14 cellular contexts compared by ENCODE assay signal in genomic region chr10:104641150-104642000, GRCh38. TPM values are rescaled to one million over a fixed set of nuclear protein-coding genes. Genes with fewer than 3 reads are reported as not detected.
DNase-seq lines count a peak whose midpoint lies in the region; ATAC-seq and TF ChIP-seq lines count a peak whose summit lies in the region.
"Had no signal": no experiment of that assay in that cellular context is flagged by ENCODE, and none has a peak within 500 bp of the region (broad histone marks: within the 10 kb centered on the region; RNA-seq: fewer than 3 reads in every experiment).

Gene SORCS3 (plus strand): TSS chr10:104641290.

- H3K4me3 Mint-ChIP-seq in stimulated activated naive CD8-positive, alpha-beta T cell treated with anti-CD3 and anti-CD28 coated beads, Interleukin-15, amount 100 ng/mL, for 72 hours = peak within 1 kb of the TSS; percentile 26 to 45
- H3K4me3 Mint-ChIP-seq in nephron (peak within 1 kb of the TSS; percentile 85 to 90 (median 89)), Caco-2 (ENCODE audit: unreplicated experiment) (no peak within 1 kb of the TSS), CD14-positive monocyte (peak within 1 kb of the TSS in 1 of 2 donors; percentile 76)

- no TSS peak for BruUV-seq in Caco-2 (replicated peaks; lab: Mats Ljungman, UMichigan)

- no peak for TF ChIP-seq POLR2A in vagina (IDR thresholded peaks at IDR 0.05)

- H3K4me3 ChIP-seq in ectodermal cell (ENCODE audit: insufficient read depth, low read depth, low read length) (peak within 1 kb of the TSS; percentile 43), vagina (peak within 1 kb of the TSS; percentile 25 to 33), Caco-2 (ENCODE audit: low read depth, low read length) (no peak within 1 kb of the TSS)
- H3K4me3 ChIP-seq: lung had no signal

- 0% methylated on average over 108 of the region's 108 CpGs for WGBS in ectodermal cell, 2 experiments

- no peak within 1 kb of the TSS for H3K27ac Mint-ChIP-seq in stimulated activated naive CD8-positive, alpha-beta T cell treated with anti-CD3 and anti-CD28 coated beads, Interleukin-15, amount 100 ng/mL, for 72 hours
- peak within 1 kb of the TSS in 2 of 3 experiments; percentile 39 to 68 for H3K27ac Mint-ChIP-seq in nephron
- H3K27ac Mint-ChIP-seq in Caco-2 (ENCODE audit: unreplicated experiment) = no peak within 1 kb of the TSS
- H3K27ac Mint-ChIP-seq in CD14-positive monocyte = peak within 1 kb of the TSS in 1 of 7 donors; percentile 72

- CTCF ChIA-PET in Caco-2 (lab: Charles Lee) = interaction anchor here (0.6 kb wide), 1 partner anchor 27 kb away, joined by 3 read pairs; no protein-coding TSS in a partner anchor

- no peaks in the 10 kb centered on the region for H3K9me3 Mint-ChIP-seq in stimulated activated naive CD8-positive, alpha-beta T cell treated with anti-CD3 and anti-CD28 coated beads, Interleukin-15, amount 100 ng/mL, for 72 hours
- no peaks in the 10 kb centered on the region for H3K9me3 Mint-ChIP-seq in nephron
- peaks cover 10% of the 10 kb centered on the region for H3K9me3 Mint-ChIP-seq in Caco-2 (ENCODE audit: unreplicated experiment)
- peaks cover 0 to 13% (median 4%) of the 10 kb centered on the region in 7 donors for H3K9me3 Mint-ChIP-seq in CD14-positive monocyte

- POLR2A ChIA-PET in Caco-2 (lab: Charles Lee) = no interaction called here

- H3K27ac ChIP-seq in ectodermal cell (ENCODE audit: insufficient read depth, low read depth, low read length, poor library complexity, severe bottlenecking) = no peak within 1 kb of the TSS
- H3K27ac ChIP-seq in vagina = no peak within 1 kb of the TSS
- H3K27ac ChIP-seq: BLaER1 treated with 17β-estradiol and CSF1 and Interleukin-3, amounts not matched to agents 10 nM and 100 nM; spleen had no signal

- H3K36me3 Mint-ChIP-seq in nephron (ENCODE audit: low read depth) (no peaks in the 10 kb centered on the region), Caco-2 (ENCODE audit: insufficient read depth, unreplicated experiment) (no peaks in the 10 kb centered on the region), CD14-positive monocyte (no peaks in the 10 kb centered on the region)

- no peak for ATAC-seq in stimulated activated naive CD8-positive, alpha-beta T cell treated with anti-CD3 and anti-CD28 coated beads, Interleukin-15, amount 100 ng/mL, for 72 hours
- no peak for ATAC-seq in stimulated activated naive CD8-positive, alpha-beta T cell treated with anti-CD3 and anti-CD28 coated beads, Interleukin-15, Interleukin-2, amounts not matched to agents 100 U/mL and 50 U/mL, for 24 hours
- ATAC-seq in GM19397 (IDR thresholded peaks at IDR 0.05; ENCODE audit: unreplicated experiment) = no peak

- peaks cover 92% of the 10 kb centered on the region for H3K27me3 Mint-ChIP-seq in stimulated activated naive CD8-positive, alpha-beta T cell treated with anti-CD3 and anti-CD28 coated beads, Interleukin-15, amount 100 ng/mL, for 72 hours
- peaks cover 94% of the 10 kb centered on the region for H3K27me3 Mint-ChIP-seq in nephron (ENCODE audit: low read depth)
- peaks cover 25% of the 10 kb centered on the region for H3K27me3 Mint-ChIP-seq in Caco-2 (ENCODE audit: insufficient read depth, unreplicated experiment)
- peaks cover 75 to 94% (median 78%) of the 10 kb centered on the region in 3 donors for H3K27me3 Mint-ChIP-seq in CD14-positive monocyte (ENCODE audit: low read depth in 3 of 3)

- H3K4me1 ChIP-seq in ectodermal cell (ENCODE audit: control insufficient read depth, insufficient read depth, low read length) (peaks cover 5% of the 10 kb centered on the region), vagina (peaks cover 12% of the 10 kb centered on the region), Caco-2 (no peaks in the 10 kb centered on the region)

- TF ChIP-seq CTCF in nephron (IDR thresholded peaks at IDR 0.05; ENCODE audit: unreplicated experiment in 3 of 3) (peak in 1 of 3 experiments; percentile 10), vagina (IDR thresholded peaks at IDR 0.05) (no peak), Caco-2 (IDR thresholded peaks at IDR 0.05; ENCODE audit: insufficient read depth in 1 of 2, low read depth in 1 of 2, low read length in 1 of 2, severe bottlenecking in 1 of 2, unreplicated experiment in 1 of 2) (no peak), CD14-positive monocyte (IDR thresholded peaks at IDR 0.05) (no peak)

- H3K9me3 ChIP-seq in ectodermal cell (ENCODE audit: control insufficient read depth, low read length) = no peaks in the 10 kb centered on the region
- H3K9me3 ChIP-seq in vagina = no peaks in the 10 kb centered on the region
- H3K9me3 ChIP-seq in Caco-2 = no peaks in the 10 kb centered on the region
- H3K9me3 ChIP-seq: spleen had no signal

- H3K27me3 ChIP-seq in ectodermal cell (ENCODE audit: control insufficient read depth, insufficient read depth, low read length, poor library complexity, severe bottlenecking) = peaks cover 91% of the 10 kb centered on the region
- no peaks in the 10 kb centered on the region for H3K27me3 ChIP-seq in vagina
- no peaks in the 10 kb centered on the region for H3K27me3 ChIP-seq in Caco-2 (replicated peaks; ENCODE audit: control insufficient read depth, insufficient read depth, low read length)
- H3K27me3 ChIP-seq: BLaER1 treated with 17β-estradiol and CSF1 and Interleukin-3, amounts not matched to agents 10 nM and 100 nM had no signal

- peaks cover 12% of the 10 kb centered on the region for H3K4me1 Mint-ChIP-seq in stimulated activated naive CD8-positive, alpha-beta T cell treated with anti-CD3 and anti-CD28 coated beads, Interleukin-15, amount 100 ng/mL, for 72 hours
- H3K4me1 Mint-ChIP-seq in nephron (peaks cover 33% of the 10 kb centered on the region), Caco-2 (ENCODE audit: low read depth, unreplicated experiment) (no peaks in the 10 kb centered on the region), CD14-positive monocyte (peaks cover 3% of the 10 kb centered on the region)

- intact Hi-C loops in vagina (cut with DNase I) (no loop called here), Caco-2 (cut with micrococcal nuclease; ENCODE audit: unreplicated experiment) (no loop called here), CD14-positive monocyte (cut with micrococcal nuclease) (no loop called here)

- no peak for DNase-seq in stimulated activated naive CD8-positive, alpha-beta T cell treated with anti-CD3 and anti-CD28 coated beads, Interleukin-15, amount 100 ng/mL, for 72 hours
- no peak for DNase-seq in stimulated activated naive CD8-positive, alpha-beta T cell treated with anti-CD3 and anti-CD28 coated beads, Interleukin-15, Interleukin-2, amounts not matched to agents 100 U/mL and 50 U/mL, for 24 hours
- DNase-seq in vagina (ENCODE audit: extremely low spot score in 2 of 2) (no peak), Caco-2 (no peak), CD14-positive monocyte (ENCODE audit: low spot score) (no peak)
- DNase-seq: aorta, NCI-H1048, spleen, T-helper 9 cell had no signal

- no peaks in the 10 kb centered on the region for H3K36me3 ChIP-seq in ectodermal cell (ENCODE audit: control insufficient read depth, insufficient read depth, low read length)
- H3K36me3 ChIP-seq in vagina = no peaks in the 10 kb centered on the region
- H3K36me3 ChIP-seq in Caco-2 (ENCODE audit: control insufficient read depth, insufficient read depth, low read length) = no peaks in the 10 kb centered on the region
- H3K36me3 ChIP-seq: BLaER1 treated with 17β-estradiol and CSF1 and Interleukin-3, amounts not matched to agents 10 nM and 100 nM; spleen had no signal

RNA-seq across cellular contexts. Expression of gene SORCS3, which starts in this region (rescaled TPM):
- 1.2 TPM for polyA plus RNA-seq in ectodermal cell (2013, experiment 1 of 4)
- 1.3 TPM for polyA plus RNA-seq in ectodermal cell (2013, experiment 2 of 4)
- polyA plus RNA-seq in ectodermal cell (2013, experiment 3 of 4) = 1.5 TPM
- polyA plus RNA-seq in ectodermal cell (2013, experiment 4 of 4) = 1.7 TPM
- total RNA-seq in vagina (0.25 TPM), Caco-2 (2022) (0.18 and 0.23 TPM in 2 replicates)
- polyA plus RNA-seq in CD14-positive monocyte = not detected
- polyA plus RNA-seq: aorta, lung, spleen had no signal

Comparison
In these comparisons a context has a peak if more than half of its experiments do, and no peak if none do; other contexts are left out.
1. H3K27ac Mint-ChIP-seq: peak in nephron (2 of 3); none in stimulated activated naive CD8-positive, alpha-beta T cell treated with anti-CD3 and anti-CD28 coated beads, Interleukin-15, amount 100 ng/mL, for 72 hours (0 of 2) and Caco-2 (single experiment).